1 cellular context compared by ENCODE assay signal in the genomic region with DNA sequence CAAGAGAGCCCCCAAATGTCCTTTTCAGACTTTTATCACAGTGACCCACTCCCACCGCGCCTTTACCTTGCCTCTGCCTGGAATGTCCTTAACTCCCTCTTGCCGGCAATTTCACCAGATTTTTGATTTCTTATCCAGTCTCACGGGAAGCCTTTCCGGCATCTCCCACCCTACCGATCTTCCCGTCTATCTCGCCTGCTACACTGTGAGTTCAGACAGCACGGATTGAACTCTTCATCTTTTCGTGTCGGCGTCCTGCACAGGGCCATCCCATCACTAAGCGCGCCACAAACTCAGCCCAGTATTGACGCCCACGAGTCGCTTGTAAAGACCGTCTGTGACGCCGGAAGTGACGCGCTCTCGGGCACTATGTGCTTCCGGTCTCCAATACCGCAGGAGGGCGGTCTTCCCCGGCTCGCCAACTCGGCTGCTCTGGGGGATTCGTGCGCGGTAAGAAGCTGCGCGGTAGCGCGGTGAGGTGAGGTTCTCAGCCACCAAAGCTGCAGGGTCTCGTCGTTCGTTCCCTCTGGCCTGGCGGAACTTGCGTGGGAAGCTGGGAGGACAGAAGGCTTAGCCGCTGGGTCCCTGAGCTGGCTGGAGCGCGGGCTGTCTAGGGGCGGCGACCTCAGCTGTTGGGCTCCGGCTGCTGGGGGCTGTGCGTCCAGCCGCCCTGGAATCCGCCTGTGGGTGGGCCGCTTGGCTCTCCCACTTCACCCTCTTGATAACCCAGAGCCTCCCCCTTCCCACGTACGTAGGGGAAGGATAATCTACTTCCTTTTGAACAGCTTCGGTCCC.
TF ChIP-seq lines count a peak whose summit lies in the region.

Gene ZCCHC9, plus strand, starts transcription at position 367 of the 795 bp plus-strand sequence. CDS start 3,171 bp downstream, outside the sequence.

TF ChIP-seq in K562, 482 proteins besides CTCF, POLR2A, EP300 and RAD21 (continued from another document and continues in another):
- TF ChIP-seq, protein P1, sequence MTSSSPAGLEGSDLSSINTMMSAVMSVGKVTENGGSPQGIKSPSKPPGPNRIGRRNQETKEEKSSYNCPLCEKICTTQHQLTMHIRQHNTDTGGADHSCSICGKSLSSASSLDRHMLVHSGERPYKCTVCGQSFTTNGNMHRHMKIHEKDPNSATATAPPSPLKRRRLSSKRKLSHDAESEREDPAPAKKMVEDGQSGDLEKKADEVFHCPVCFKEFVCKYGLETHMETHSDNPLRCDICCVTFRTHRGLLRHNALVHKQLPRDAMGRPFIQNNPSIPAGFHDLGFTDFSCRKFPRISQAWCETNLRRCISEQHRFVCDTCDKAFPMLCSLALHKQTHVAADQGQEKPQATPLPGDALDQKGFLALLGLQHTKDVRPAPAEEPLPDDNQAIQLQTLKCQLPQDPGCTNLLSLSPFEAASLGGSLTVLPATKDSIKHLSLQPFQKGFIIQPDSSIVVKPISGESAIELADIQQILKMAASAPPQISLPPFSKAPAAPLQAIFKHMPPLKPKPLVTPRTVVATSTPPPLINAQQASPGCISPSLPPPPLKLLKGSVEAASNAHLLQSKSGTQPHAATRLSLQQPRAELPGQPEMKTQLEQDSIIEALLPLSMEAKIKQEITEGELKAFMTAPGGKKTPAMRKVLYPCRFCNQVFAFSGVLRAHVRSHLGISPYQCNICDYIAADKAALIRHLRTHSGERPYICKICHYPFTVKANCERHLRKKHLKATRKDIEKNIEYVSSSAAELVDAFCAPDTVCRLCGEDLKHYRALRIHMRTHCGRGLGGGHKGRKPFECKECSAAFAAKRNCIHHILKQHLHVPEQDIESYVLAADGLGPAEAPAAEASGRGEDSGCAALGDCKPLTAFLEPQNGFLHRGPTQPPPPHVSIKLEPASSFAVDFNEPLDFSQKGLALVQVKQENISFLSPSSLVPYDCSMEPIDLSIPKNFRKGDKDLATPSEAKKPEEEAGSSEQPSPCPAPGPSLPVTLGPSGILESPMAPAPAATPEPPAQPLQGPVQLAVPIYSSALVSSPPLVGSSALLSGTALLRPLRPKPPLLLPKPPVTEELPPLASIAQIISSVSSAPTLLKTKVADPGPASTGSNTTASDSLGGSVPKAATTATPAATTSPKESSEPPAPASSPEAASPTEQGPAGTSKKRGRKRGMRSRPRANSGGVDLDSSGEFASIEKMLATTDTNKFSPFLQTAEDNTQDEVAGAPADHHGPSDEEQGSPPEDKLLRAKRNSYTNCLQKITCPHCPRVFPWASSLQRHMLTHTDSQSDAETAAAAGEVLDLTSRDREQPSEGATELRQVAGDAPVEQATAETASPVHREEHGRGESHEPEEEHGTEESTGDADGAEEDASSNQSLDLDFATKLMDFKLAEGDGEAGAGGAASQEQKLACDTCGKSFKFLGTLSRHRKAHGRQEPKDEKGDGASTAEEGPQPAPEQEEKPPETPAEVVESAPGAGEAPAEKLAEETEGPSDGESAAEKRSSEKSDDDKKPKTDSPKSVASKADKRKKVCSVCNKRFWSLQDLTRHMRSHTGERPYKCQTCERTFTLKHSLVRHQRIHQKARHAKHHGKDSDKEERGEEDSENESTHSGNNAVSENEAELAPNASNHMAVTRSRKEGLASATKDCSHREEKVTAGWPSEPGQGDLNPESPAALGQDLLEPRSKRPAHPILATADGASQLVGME (CRISPR knock-in tag; IDR thresholded peaks at IDR 0.05) = no peak
- TF ChIP-seq ESRRA (IDR thresholded peaks at IDR 0.05; ENCODE audit: borderline replicate concordance, low read depth) (peak; percentile 81; the same call in 1 of the 2 replicates), DPF2 (IDR thresholded peaks at IDR 0.05) (0 out of 2 replicates have a peak, but pooled peaks have one; percentile 8), EWSR1 (IDR thresholded peaks at IDR 0.05; ENCODE audit: borderline replicate concordance, low read depth, partially characterized antibody) (no peak), E2F4 (CRISPR knock-in tag; IDR thresholded peaks at IDR 0.05; ENCODE audit: low read depth) (peak; percentile 63; the same call in 1 of the 2 replicates), GMEB1 (CRISPR knock-in tag; IDR thresholded peaks at IDR 0.05) (peak; percentile 66), ARID3A (IDR thresholded peaks at IDR 0.05; ENCODE audit: borderline replicate concordance, low read depth, low read length) (no peak), SMAD1 (IDR thresholded peaks at IDR 0.05; ENCODE audit: low read depth, low read length, partially characterized antibody) (peak; percentile 37), TAF9B (IDR thresholded peaks at IDR 0.05; ENCODE audit: partially characterized antibody) (peak; percentile 83), IFI16 (CRISPR knock-in tag; IDR thresholded peaks at IDR 0.05) (no peak), ZBTB7A (IDR thresholded peaks at IDR 0.05; ENCODE audit: borderline replicate concordance, control insufficient read depth, low read depth, low read length) (peak; percentile 60; the same call in 1 of the 2 replicates), SIN3B (IDR thresholded peaks at IDR 0.05; ENCODE audit: low read depth) (peak; percentile 81), ZNF347 (CRISPR knock-in tag; IDR thresholded peaks at IDR 0.05; ENCODE audit: low read depth) (no peak), MTA3 (IDR thresholded peaks at IDR 0.05; ENCODE audit: borderline replicate concordance) (peak; percentile 81; the same call in 1 of the 2 replicates), COPS2 (conservative IDR thresholded peaks at IDR 0.05) (no peak), DIDO1 (tag; IDR thresholded peaks at IDR 0.05; ENCODE audit: low read depth) (peak; percentile 77; the same call in 1 of the 2 replicates), GABPB2 (CRISPR knock-in tag; conservative IDR thresholded peaks at IDR 0.05) (no peak)
- TF ChIP-seq, protein P2, sequence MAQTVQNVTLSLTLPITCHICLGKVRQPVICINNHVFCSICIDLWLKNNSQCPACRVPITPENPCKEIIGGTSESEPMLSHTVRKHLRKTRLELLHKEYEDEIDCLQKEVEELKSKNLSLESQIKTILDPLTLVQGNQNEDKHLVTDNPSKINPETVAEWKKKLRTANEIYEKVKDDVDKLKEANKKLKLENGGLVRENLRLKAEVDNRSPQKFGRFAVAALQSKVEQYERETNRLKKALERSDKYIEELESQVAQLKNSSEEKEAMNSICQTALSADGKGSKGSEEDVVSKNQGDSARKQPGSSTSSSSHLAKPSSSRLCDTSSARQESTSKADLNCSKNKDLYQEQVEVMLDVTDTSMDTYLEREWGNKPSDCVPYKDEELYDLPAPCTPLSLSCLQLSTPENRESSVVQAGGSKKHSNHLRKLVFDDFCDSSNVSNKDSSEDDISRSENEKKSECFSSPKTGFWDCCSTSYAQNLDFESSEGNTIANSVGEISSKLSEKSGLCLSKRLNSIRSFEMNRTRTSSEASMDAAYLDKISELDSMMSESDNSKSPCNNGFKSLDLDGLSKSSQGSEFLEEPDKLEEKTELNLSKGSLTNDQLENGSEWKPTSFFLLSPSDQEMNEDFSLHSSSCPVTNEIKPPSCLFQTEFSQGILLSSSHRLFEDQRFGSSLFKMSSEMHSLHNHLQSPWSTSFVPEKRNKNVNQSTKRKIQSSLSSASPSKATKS (CRISPR knock-in tag; IDR thresholded peaks at IDR 0.05) = no peak
- TF ChIP-seq, protein P3, sequence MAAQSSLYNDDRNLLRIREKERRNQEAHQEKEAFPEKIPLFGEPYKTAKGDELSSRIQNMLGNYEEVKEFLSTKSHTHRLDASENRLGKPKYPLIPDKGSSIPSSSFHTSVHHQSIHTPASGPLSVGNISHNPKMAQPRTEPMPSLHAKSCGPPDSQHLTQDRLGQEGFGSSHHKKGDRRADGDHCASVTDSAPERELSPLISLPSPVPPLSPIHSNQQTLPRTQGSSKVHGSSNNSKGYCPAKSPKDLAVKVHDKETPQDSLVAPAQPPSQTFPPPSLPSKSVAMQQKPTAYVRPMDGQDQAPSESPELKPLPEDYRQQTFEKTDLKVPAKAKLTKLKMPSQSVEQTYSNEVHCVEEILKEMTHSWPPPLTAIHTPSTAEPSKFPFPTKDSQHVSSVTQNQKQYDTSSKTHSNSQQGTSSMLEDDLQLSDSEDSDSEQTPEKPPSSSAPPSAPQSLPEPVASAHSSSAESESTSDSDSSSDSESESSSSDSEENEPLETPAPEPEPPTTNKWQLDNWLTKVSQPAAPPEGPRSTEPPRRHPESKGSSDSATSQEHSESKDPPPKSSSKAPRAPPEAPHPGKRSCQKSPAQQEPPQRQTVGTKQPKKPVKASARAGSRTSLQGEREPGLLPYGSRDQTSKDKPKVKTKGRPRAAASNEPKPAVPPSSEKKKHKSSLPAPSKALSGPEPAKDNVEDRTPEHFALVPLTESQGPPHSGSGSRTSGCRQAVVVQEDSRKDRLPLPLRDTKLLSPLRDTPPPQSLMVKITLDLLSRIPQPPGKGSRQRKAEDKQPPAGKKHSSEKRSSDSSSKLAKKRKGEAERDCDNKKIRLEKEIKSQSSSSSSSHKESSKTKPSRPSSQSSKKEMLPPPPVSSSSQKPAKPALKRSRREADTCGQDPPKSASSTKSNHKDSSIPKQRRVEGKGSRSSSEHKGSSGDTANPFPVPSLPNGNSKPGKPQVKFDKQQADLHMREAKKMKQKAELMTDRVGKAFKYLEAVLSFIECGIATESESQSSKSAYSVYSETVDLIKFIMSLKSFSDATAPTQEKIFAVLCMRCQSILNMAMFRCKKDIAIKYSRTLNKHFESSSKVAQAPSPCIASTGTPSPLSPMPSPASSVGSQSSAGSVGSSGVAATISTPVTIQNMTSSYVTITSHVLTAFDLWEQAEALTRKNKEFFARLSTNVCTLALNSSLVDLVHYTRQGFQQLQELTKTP (IDR thresholded peaks at IDR 0.05; ENCODE audit: low read depth in 1 of 2, partially characterized antibody in 2 of 2) = peak in 1 of 2 experiments; percentile 71
- TF ChIP-seq, protein P4, sequence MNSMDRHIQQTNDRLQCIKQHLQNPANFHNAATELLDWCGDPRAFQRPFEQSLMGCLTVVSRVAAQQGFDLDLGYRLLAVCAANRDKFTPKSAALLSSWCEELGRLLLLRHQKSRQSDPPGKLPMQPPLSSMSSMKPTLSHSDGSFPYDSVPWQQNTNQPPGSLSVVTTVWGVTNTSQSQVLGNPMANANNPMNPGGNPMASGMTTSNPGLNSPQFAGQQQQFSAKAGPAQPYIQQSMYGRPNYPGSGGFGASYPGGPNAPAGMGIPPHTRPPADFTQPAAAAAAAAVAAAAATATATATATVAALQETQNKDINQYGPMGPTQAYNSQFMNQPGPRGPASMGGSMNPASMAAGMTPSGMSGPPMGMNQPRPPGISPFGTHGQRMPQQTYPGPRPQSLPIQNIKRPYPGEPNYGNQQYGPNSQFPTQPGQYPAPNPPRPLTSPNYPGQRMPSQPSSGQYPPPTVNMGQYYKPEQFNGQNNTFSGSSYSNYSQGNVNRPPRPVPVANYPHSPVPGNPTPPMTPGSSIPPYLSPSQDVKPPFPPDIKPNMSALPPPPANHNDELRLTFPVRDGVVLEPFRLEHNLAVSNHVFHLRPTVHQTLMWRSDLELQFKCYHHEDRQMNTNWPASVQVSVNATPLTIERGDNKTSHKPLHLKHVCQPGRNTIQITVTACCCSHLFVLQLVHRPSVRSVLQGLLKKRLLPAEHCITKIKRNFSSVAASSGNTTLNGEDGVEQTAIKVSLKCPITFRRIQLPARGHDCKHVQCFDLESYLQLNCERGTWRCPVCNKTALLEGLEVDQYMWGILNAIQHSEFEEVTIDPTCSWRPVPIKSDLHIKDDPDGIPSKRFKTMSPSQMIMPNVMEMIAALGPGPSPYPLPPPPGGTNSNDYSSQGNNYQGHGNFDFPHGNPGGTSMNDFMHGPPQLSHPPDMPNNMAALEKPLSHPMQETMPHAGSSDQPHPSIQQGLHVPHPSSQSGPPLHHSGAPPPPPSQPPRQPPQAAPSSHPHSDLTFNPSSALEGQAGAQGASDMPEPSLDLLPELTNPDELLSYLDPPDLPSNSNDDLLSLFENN (IDR thresholded peaks at IDR 0.05; ENCODE audit: low read depth in 2 of 2, low read length in 2 of 2) = 0 out of 4 replicates have a peak, but pooled peaks of 1 of the 2 experiments have one; percentile 41
- TF ChIP-seq, protein P5, sequence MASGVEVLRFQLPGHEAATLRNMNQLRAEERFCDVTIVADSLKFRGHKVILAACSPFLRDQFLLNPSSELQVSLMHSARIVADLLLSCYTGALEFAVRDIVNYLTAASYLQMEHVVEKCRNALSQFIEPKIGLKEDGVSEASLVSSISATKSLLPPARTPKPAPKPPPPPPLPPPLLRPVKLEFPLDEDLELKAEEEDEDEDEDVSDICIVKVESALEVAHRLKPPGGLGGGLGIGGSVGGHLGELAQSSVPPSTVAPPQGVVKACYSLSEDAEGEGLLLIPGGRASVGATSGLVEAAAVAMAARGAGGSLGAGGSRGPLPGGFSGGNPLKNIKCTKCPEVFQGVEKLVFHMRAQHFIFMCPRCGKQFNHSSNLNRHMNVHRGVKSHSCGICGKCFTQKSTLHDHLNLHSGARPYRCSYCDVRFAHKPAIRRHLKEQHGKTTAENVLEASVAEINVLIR (CRISPR knock-in tag; IDR thresholded peaks at IDR 0.05) = peak; percentile 94
- TF ChIP-seq, protein P6, sequence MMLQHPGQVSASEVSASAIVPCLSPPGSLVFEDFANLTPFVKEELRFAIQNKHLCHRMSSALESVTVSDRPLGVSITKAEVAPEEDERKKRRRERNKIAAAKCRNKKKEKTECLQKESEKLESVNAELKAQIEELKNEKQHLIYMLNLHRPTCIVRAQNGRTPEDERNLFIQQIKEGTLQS (IDR thresholded peaks at IDR 0.05) = no peak
- TF ChIP-seq, protein P6 (CRISPR knock-in tag; conservative IDR thresholded peaks at IDR 0.05) = 0 out of 2 replicates have a peak, but pooled peaks have one; percentile 36
